ENCODE assay signal across 25 cellular contexts in the genomic region with DNA sequence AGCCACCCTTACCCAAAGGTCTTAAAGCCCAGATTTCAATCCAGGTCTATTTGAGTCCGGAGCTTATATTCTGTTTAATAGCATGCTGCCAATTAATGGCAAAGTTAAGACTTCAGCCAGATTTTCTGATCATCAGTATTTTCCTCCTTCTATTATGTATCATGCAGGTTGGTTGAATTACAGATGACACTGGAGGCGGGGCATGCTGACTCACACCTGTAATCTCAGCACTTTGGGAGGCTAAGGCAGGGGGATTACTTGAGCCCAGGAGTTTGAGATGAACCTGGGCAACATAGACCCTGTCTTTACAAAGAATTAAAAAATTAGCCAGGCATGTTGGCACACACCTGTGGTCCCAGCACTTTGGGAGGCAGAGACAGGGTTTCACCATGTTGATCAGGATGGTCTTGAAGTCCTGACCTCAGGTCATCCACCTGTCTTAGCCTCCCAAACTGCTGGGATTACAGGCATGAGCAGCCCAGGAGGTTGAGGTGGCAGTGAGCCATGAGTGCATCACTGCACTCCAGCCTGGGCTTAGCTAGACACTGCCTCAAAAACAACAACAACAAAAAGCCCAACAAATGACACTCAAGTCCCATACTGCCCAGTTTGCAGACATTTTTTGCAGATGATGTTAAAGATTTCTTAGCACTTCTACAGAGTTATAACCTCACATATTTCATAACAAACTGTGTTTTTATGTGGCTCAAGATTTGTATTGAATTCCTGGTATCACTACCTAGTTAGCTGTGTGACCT.
DNase-seq lines count a peak whose midpoint lies in the region; ATAC-seq and TF ChIP-seq lines count a peak whose summit lies in the region.
"Had no signal": no experiment of that assay in that cellular context is flagged by ENCODE, and none has a peak within 500 bp of the region (broad histone marks: within the 10 kb centered on the region; RNA-seq: fewer than 3 reads in every experiment).

No MANE protein-coding gene starts in this region.

- H2AFZ ChIP-seq in Loucy (ENCODE audit: low read length), result no peak overlapping the region

- H3K9me2 ChIP-seq in Loucy (replicated peaks; ENCODE audit: low read depth, low read length), result no peaks in the 10 kb centered on the region

- TF ChIP-seq CTCF in Loucy (conservative IDR thresholded peaks at IDR 0.05; ENCODE audit: low read length), result no peak
- TF ChIP-seq CTCF in foreskin keratinocyte (conservative IDR thresholded peaks at IDR 0.05), result no peak
- TF ChIP-seq CTCF in heart left ventricle (IDR thresholded peaks at IDR 0.05), result no peak

- H3K4me3 Mint-ChIP-seq in stimulated activated naive CD8-positive, alpha-beta T cell treated with anti-CD3 and anti-CD28 coated beads, Interleukin-15, amount 100 ng/mL, for 72 hours, result no peak overlapping the region
- H3K4me3 Mint-ChIP-seq: activated naive CD8-positive, alpha-beta T cell treated with anti-CD3 and anti-CD28 coated beads, Interleukin-2, amount 10 ng/mL, durations not matched to agents 7 days and 5 days; activated T-cell treated with anti-CD3 and anti-CD28 coated beads, Interleukin-2, amount 50 U/mL, for 24 hours; naive thymus-derived CD4-positive, alpha-beta T cell had no signal

- no peak overlapping the region for H3K9ac ChIP-seq in Loucy (ENCODE audit: low read depth, low read length, poor library complexity, severe bottlenecking)

- no peaks in the 10 kb centered on the region for H3K9me3 ChIP-seq in Loucy (ENCODE audit: insufficient read depth, low read depth, low read length)
- no peaks in the 10 kb centered on the region for H3K9me3 ChIP-seq in heart left ventricle
- H3K9me3 ChIP-seq: left ventricle myocardium inferior, SJSA1, tibial nerve had no signal

- H3K4me1 ChIP-seq in Loucy (ENCODE audit: insufficient read depth, low read length, poor library complexity, severe bottlenecking) (peaks cover 27% of the 10 kb centered on the region), foreskin keratinocyte (no peaks in the 10 kb centered on the region), heart left ventricle (peaks cover 0 to 14% (median 6%) of the 10 kb centered on the region in 12 donors)
- H3K4me1 ChIP-seq: left ventricle myocardium inferior, SJSA1, tibial nerve had no signal

- peak overlapping the region; percentile 61 for H3K4me2 ChIP-seq in Loucy (ENCODE audit: low read depth, low read length, poor library complexity, severe bottlenecking)

- WGBS in heart left ventricle, 4 donors, result 93 to 98% (median 96%) methylated on average over 2 of the region's 2 CpGs

- no peaks in the 10 kb centered on the region for H3K79me2 ChIP-seq in Loucy (ENCODE audit: insufficient read depth, low read length)

- H3K27me3 ChIP-seq in Loucy (ENCODE audit: insufficient read depth, low read length, poor library complexity, severe bottlenecking), result no peaks in the 10 kb centered on the region
- no peaks in the 10 kb centered on the region for H3K27me3 ChIP-seq in foreskin keratinocyte
- H3K27me3 ChIP-seq in heart left ventricle, result no peaks in the 10 kb centered on the region
- H3K27me3 ChIP-seq: SJSA1, tibial nerve had no signal

- no peaks in the 10 kb centered on the region for H4K20me1 ChIP-seq in Loucy (ENCODE audit: insufficient read depth, low read length, poor library complexity, severe bottlenecking)

- no peak for TF ChIP-seq POLR2A in heart left ventricle (IDR thresholded peaks at IDR 0.05)

- H3K27ac Mint-ChIP-seq in stimulated activated naive CD8-positive, alpha-beta T cell treated with anti-CD3 and anti-CD28 coated beads, Interleukin-15, amount 100 ng/mL, for 72 hours, result no peak overlapping the region
- H3K27ac Mint-ChIP-seq: activated naive CD8-positive, alpha-beta T cell treated with anti-CD3 and anti-CD28 coated beads, Interleukin-2, amount 10 ng/mL, durations not matched to agents 7 days and 5 days; activated T-cell treated with anti-CD3 and anti-CD28 coated beads, Interleukin-2, amount 50 U/mL, for 24 hours had no signal

- H3K4me3 ChIP-seq in Loucy (ENCODE audit: low read length, poor library complexity, severe bottlenecking) (no peak overlapping the region), heart left ventricle (no peak overlapping the region)
- H3K4me3 ChIP-seq: left ventricle myocardium inferior, SJSA1, skin epidermis, tibial nerve had no signal

- H3K36me3 ChIP-seq in Loucy (ENCODE audit: insufficient read depth, low read length) (no peaks in the 10 kb centered on the region), heart left ventricle (no peaks in the 10 kb centered on the region)
- H3K36me3 ChIP-seq: left ventricle myocardium inferior, SJSA1, tibial nerve had no signal

- H3K9me3 Mint-ChIP-seq in stimulated activated naive CD8-positive, alpha-beta T cell treated with anti-CD3 and anti-CD28 coated beads, Interleukin-15, amount 100 ng/mL, for 72 hours, result no peaks in the 10 kb centered on the region
- H3K9me3 Mint-ChIP-seq: activated naive CD8-positive, alpha-beta T cell treated with anti-CD3 and anti-CD28 coated beads, Interleukin-2, amount 10 ng/mL, durations not matched to agents 7 days and 5 days; activated T-cell treated with anti-CD3 and anti-CD28 coated beads, Interleukin-2, amount 50 U/mL, for 24 hours; naive thymus-derived CD4-positive, alpha-beta T cell had no signal

- no peaks in the 10 kb centered on the region for H3F3A ChIP-seq in Loucy (ENCODE audit: low read depth)

- H3K4me1 Mint-ChIP-seq in stimulated activated naive CD8-positive, alpha-beta T cell treated with anti-CD3 and anti-CD28 coated beads, Interleukin-15, amount 100 ng/mL, for 72 hours, result peaks cover 7% of the 10 kb centered on the region

- no peak for DNase-seq in stimulated activated naive CD8-positive, alpha-beta T cell treated with anti-CD3 and anti-CD28 coated beads, Interleukin-15, amount 100 ng/mL, for 72 hours
- DNase-seq in stimulated activated naive CD8-positive, alpha-beta T cell treated with anti-CD3 and anti-CD28 coated beads, Interleukin-15, Interleukin-2, amounts not matched to agents 100 U/mL and 50 U/mL, for 24 hours, result no peak
- DNase-seq in foreskin keratinocyte (no peak), heart left ventricle (no peak)
- DNase-seq: activated gamma-delta T cell; activated naive CD8-positive, alpha-beta T cell treated with anti-CD3 and anti-CD28 coated beads, Interleukin-2, amount 10 ng/mL, durations not matched to agents 7 days and 5 days; activated T-cell treated with anti-CD3 and anti-CD28 coated beads, Interleukin-2, amount 50 U/mL, for 24 hours; C1 segment of cervical spinal cord; central memory CD4-positive, alpha-beta T cell; COR-L47; left ventricle myocardium inferior; naive thymus-derived CD4-positive, alpha-beta T cell; NCI-H1092 treated with DMSO at 0.1 percent for 48 hours; NCI-H1930; NCI-H526 treated with DMSO at 0.1 percent for 48 hours; occipital lobe; retina; stimulated activated CD8-positive, alpha-beta memory T cell treated with anti-CD3 and anti-CD28 coated beads, Interleukin-4, amount 100 ng/mL, for 48 hours had no signal

- H3K27ac ChIP-seq in foreskin keratinocyte (no peak overlapping the region), heart left ventricle (no peak overlapping the region)
- H3K27ac ChIP-seq: left ventricle myocardium inferior, SJSA1, skin epidermis, tibial nerve had no signal

- intact Hi-C loops in heart left ventricle (cut with DNase I), result no loop called here

- no peaks in the 10 kb centered on the region for H3K27me3 Mint-ChIP-seq in stimulated activated naive CD8-positive, alpha-beta T cell treated with anti-CD3 and anti-CD28 coated beads, Interleukin-15, amount 100 ng/mL, for 72 hours
- H3K27me3 Mint-ChIP-seq: activated naive CD8-positive, alpha-beta T cell treated with anti-CD3 and anti-CD28 coated beads, Interleukin-2, amount 10 ng/mL, durations not matched to agents 7 days and 5 days; activated T-cell treated with anti-CD3 and anti-CD28 coated beads, Interleukin-2, amount 50 U/mL, for 24 hours; naive thymus-derived CD4-positive, alpha-beta T cell had no signal

- ATAC-seq in stimulated activated naive CD8-positive, alpha-beta T cell treated with anti-CD3 and anti-CD28 coated beads, Interleukin-15, amount 100 ng/mL, for 72 hours, result peak; percentile 31
- ATAC-seq in stimulated activated naive CD8-positive, alpha-beta T cell treated with anti-CD3 and anti-CD28 coated beads, Interleukin-15, Interleukin-2, amounts not matched to agents 100 U/mL and 50 U/mL, for 24 hours, result no peak
- peak; percentile 57 for ATAC-seq in foreskin keratinocyte
- ATAC-seq in GM19455 (IDR thresholded peaks at IDR 0.05; ENCODE audit: unreplicated experiment), result no peak
- no peak for ATAC-seq in GM21723 (IDR thresholded peaks at IDR 0.05; ENCODE audit: unreplicated experiment)
- no peak for ATAC-seq in heart left ventricle
- ATAC-seq: activated CD4-positive, CD25-positive, alpha-beta regulatory T cell treated with anti-CD3 and anti-CD28 coated beads, Interleukin-2, amount 50 U/mL, for 24 hours had no signal

Comparison
In these comparisons a context has a peak if more than half of its experiments do, and no peak if none do; other contexts are left out.
1. ATAC-seq: peak in stimulated activated naive CD8-positive, alpha-beta T cell treated with anti-CD3 and anti-CD28 coated beads, Interleukin-15, amount 100 ng/mL, for 72 hours (single experiment) and foreskin keratinocyte (single experiment); none in stimulated activated naive CD8-positive, alpha-beta T cell treated with anti-CD3 and anti-CD28 coated beads, Interleukin-15, Interleukin-2, amounts not matched to agents 100 U/mL and 50 U/mL, for 24 hours (single experiment), GM19455 (single experiment), GM21723 (single experiment) and heart left ventricle (0 of 4).